20 cellular contexts compared by ENCODE assay signal in the genomic region with DNA sequence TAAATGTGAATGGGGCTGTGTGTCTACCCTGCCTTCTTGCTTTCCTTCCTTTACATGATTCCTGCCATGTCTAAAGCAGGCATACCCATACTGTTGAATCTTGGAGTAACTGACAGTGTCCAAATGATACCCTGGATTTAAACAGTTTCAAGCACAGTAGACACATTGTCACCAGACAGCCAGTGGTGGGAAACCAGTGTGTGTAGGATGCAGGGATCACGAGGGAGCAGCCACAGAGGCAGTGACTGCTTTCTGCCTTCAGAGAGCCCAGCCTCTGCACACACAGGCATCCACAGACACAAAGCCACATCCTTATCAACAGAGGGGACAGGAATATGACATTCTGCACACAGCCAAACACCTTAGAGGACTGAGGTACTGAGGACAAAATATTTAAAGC.
DNase-seq lines count a peak whose midpoint lies in the region; ATAC-seq lines count a peak whose summit lies in the region.
"Had no signal": no experiment of that assay in that cellular context is flagged by ENCODE, and none has a peak within 500 bp of the region (broad histone marks: within the 10 kb centered on the region; RNA-seq: fewer than 3 reads in every experiment).

No MANE protein-coding gene starts in this region.

- intact Hi-C loops in sciatic nerve (cut with DNase I), result no loop called here

- peaks cover 95% of the 10 kb centered on the region for H3K27me3 ChIP-seq in NT2/D1 (ENCODE audit: insufficient read depth, insufficient read length)
- H3K27me3 ChIP-seq: ascending aorta had no signal

- peak; percentile 55 for ATAC-seq in sciatic nerve
- ATAC-seq: heart right ventricle; naive thymus-derived CD4-positive, alpha-beta T cell; Panc1; stimulated activated memory B cell treated with anti-CD40 and anti-IgM and Interleukin-4, amounts not matched to agents 10 μg/mL and 1 μg/mL and 100 μg/mL, for 72 hours had no signal

- no peaks in the 10 kb centered on the region for H3K9me3 ChIP-seq in NT2/D1 (ENCODE audit: insufficient read depth, low read length)
- H3K9me3 ChIP-seq: ascending aorta, heart right ventricle, sigmoid colon, transverse colon had no signal

- H3K9ac ChIP-seq in NT2/D1 (ENCODE audit: insufficient read length, low read depth), result peak overlapping the region; percentile 42
- H3K9ac ChIP-seq: GM23248 had no signal

- no peak overlapping the region for H3K4me3 ChIP-seq in NT2/D1 (ENCODE audit: insufficient read length, low read depth)
- H3K4me3 ChIP-seq: ascending aorta, GM23248, heart right ventricle, sigmoid colon, SK-N-MC, transverse colon had no signal

- peaks cover 7% of the 10 kb centered on the region for H3K4me1 ChIP-seq in NT2/D1 (ENCODE audit: insufficient read depth, insufficient read length)
- H3K4me1 ChIP-seq: ascending aorta had no signal

- H3K36me3 ChIP-seq in NT2/D1 (ENCODE audit: insufficient read depth, insufficient read length, low read length), result no peaks in the 10 kb centered on the region
- H3K36me3 ChIP-seq: ascending aorta, heart right ventricle, sigmoid colon, transverse colon had no signal

- DNase-seq in NCI-H82 (lab: John Stamatoyannopoulos, UW) (peak; percentile 23), NCI-H82 treated with DMSO at 0.1 percent for 48 hours (lab: John Stamatoyannopoulos, UW; ENCODE audit: unreplicated experiment) (no peak), NT2/D1 (ENCODE audit: low read depth, low spot score) (no peak), foreskin melanocyte (peak; percentile 40), sciatic nerve (ENCODE audit: low spot score) (no peak), islet precursor cell (no peak), NCI-H446 treated with DMSO at 0.1 percent for 48 hours (lab: John Stamatoyannopoulos, UW) (no peak)
- DNase-seq in effector CD8-positive, alpha-beta T cell (lab: John Stamatoyannopoulos, UW), result no peak
- DNase-seq: activated CD4-positive, CD25-positive, alpha-beta regulatory T cell; activated effector memory CD4-positive, alpha-beta T cell treated with Interleukin-2 at 50 U/mL for 16 hours; GM23248; heart right ventricle; kidney; sigmoid colon; transverse colon had no signal

Comparison
In these comparisons a context has a peak if more than half of its experiments do, and no peak if none do; other contexts are left out.
1. DNase-seq: peak in NCI-H82 (single experiment) and foreskin melanocyte (single experiment); none in NCI-H82 treated with DMSO at 0.1 percent for 48 hours (single experiment), NT2/D1 (single experiment), sciatic nerve (single experiment), islet precursor cell (single experiment), NCI-H446 treated with DMSO at 0.1 percent for 48 hours (single experiment) and effector CD8-positive, alpha-beta T cell (single experiment).